ENCODE assay signal across 13 cellular contexts in the genomic region with DNA sequence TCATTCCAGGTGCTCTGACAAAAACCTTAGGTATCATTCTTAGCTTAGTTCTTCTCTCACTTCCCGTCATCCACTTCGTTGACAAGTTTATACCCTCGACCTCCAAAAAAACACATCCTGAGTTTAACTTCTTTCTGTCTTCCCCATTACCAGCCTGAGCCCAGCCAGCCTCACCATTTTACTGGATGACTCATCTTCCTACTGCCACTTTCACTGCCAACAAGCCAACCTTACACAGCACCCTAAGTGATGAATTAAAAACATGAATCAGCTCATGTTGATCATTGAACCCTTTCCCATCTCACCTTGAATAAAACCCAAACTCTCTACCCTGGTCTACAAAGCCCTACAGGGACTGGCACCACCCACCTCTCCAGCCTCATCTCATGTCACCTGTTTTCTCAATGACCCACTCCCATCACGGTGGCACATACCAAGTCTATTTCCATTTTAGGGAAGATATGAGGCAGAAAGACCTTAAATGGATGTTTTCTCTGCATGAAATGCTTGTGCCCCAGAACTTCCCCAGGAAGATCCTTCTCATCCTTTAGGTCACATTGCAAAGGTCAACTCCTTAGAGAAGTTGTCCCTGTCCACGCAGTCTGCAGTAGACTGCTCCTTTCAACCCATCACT. TPM values are rescaled to one million over a fixed set of nuclear protein-coding genes. Genes with fewer than 3 reads are reported as not detected.
DNase-seq lines count a peak whose midpoint lies in the region; ATAC-seq and TF ChIP-seq lines count a peak whose summit lies in the region.
"Had no signal": no experiment of that assay in that cellular context is flagged by ENCODE, and none has a peak within 500 bp of the region (broad histone marks: within the 10 kb centered on the region; RNA-seq: fewer than 3 reads in every experiment).

No MANE protein-coding gene starts in this region.

- H4K20me1 ChIP-seq in HCT116 (ENCODE audit: insufficient read depth), result no peaks in the 10 kb centered on the region

- CTCF ChIA-PET in HCT116 (lab: Charles Lee), result no interaction called here

- no peaks in the 10 kb centered on the region for H3K27me3 ChIP-seq in HCT116 (ENCODE audit: insufficient read depth, low read length)
- H3K27me3 ChIP-seq: right atrium auricular region had no signal

- no peak for ATAC-seq in HCT116

- no peaks in the 10 kb centered on the region for H3K4me1 ChIP-seq in HCT116 (ENCODE audit: control insufficient read depth in 1 of 2, insufficient read depth in 2 of 2, low read length in 2 of 2)
- H3K4me1 ChIP-seq: right atrium auricular region had no signal

- RAD21 ChIA-PET in HCT116 (lab: Charles Lee; ENCODE audit: low non-redundant PET in 1 of 2, low total read pairs in 2 of 2, uncharacterized antibody in 2 of 2, unreplicated experiment in 2 of 2), result no interaction called here

- H3K4me3 ChIP-seq in HCT116 (replicated peaks in 1 of 2; ENCODE audit: low read depth in 1 of 2, low read length in 2 of 2), result no peak overlapping the region
- H3K4me3 ChIP-seq: right atrium auricular region had no signal

- TF ChIP-seq RAD21 in HCT116 (IDR thresholded peaks at IDR 0.05; ENCODE audit: low read depth), result no peak

- no peaks in the 10 kb centered on the region for H3K79me2 ChIP-seq in HCT116 (ENCODE audit: insufficient read depth, low read length)

- H3K9ac ChIP-seq in HCT116 (ENCODE audit: low read length), result no peak overlapping the region

- POLR2A ChIA-PET in HCT116 (lab: Charles Lee), result no interaction called here

- no peak for TF ChIP-seq CTCF in HCT116 (IDR thresholded peaks at IDR 0.05 in 2 of 3, conservative IDR thresholded peaks at IDR 0.05 in 1 of 3; ENCODE audit: borderline replicate concordance in 1 of 3, insufficient read depth in 1 of 3, low read depth in 2 of 3, low read length in 2 of 3)

- no peak overlapping the region for H2AFZ ChIP-seq in HCT116 (ENCODE audit: low read depth, low read length, poor library complexity, severe bottlenecking)

- DNase-seq in SIG-M5 treated with dmso at 0.1 percent for 504 hours (lab: John Stamatoyannopoulos, UW; ENCODE audit: unreplicated experiment), result peak; percentile 11
- no peak for DNase-seq in SIG-M5 (lab: John Stamatoyannopoulos, UW)
- DNase-seq in HCT116 (ENCODE audit: low read depth, low spot score), result no peak
- peak; percentile 33 for DNase-seq in RPMI8226
- peak; percentile 56 for DNase-seq in kidney tubule cell (ENCODE audit: low spot score)
- DNase-seq in NCI-H2081 treated with DMSO at 0.1 percent for 48 hours (lab: John Stamatoyannopoulos, UW), result no peak
- DNase-seq in DMS153 (lab: John Stamatoyannopoulos, UW), result no peak
- no peak for DNase-seq in midbrain (lab: John Stamatoyannopoulos, UW)
- DNase-seq: NCI-H526 treated with DMSO at 0.1 percent for 48 hours; stimulated activated CD4-positive, alpha-beta T cell treated with anti-CD3 and anti-CD28 coated beads, Interleukin-15, amount 100 ng/mL, for 24 hours had no signal

- no peaks in the 10 kb centered on the region for H3K9me2 ChIP-seq in HCT116 (ENCODE audit: insufficient read depth)

- no peak overlapping the region for H3K4me2 ChIP-seq in HCT116 (ENCODE audit: low read length)

- H3K27ac ChIP-seq in HCT116 (ENCODE audit: low read depth, low read length), result no peak overlapping the region
- H3K27ac ChIP-seq: C4-2B, right atrium auricular region, RWPE1 had no signal

- TF ChIP-seq POLR2A in HCT116 (IDR thresholded peaks at IDR 0.05; ENCODE audit: borderline replicate concordance, extremely low read depth, insufficient read depth, insufficient read length), result no peak

- no peaks in the 10 kb centered on the region for H3K9me3 ChIP-seq in HCT116 (ENCODE audit: control insufficient read depth in 1 of 2, insufficient read depth in 1 of 2, low read depth in 1 of 2, low read length in 2 of 2)
- H3K9me3 ChIP-seq: right atrium auricular region had no signal

- intact Hi-C loops in HCT116 (cut with micrococcal nuclease), result no loop called here

- BruUV-seq in HCT116 (replicated peaks; lab: Mats Ljungman, UMichigan), result no TSS peak

- H3K36me3 ChIP-seq in HCT116 (ENCODE audit: control insufficient read depth in 1 of 2, insufficient read depth in 2 of 2, low read length in 2 of 2), result no peaks in the 10 kb centered on the region
- H3K36me3 ChIP-seq: right atrium auricular region had no signal

TF ChIP-seq in HCT116, 20 proteins besides CTCF, POLR2A, EP300 and RAD21:
- TF ChIP-seq FOSL1 (IDR thresholded peaks at IDR 0.05; ENCODE audit: low read depth) (0 out of 2 replicates have a peak, but pooled peaks have one; percentile 17), EGR1 (IDR thresholded peaks at IDR 0.05; ENCODE audit: low read depth) (no peak), ZNF274 (IDR thresholded peaks at IDR 0.05; ENCODE audit: low read depth, low read length) (no peak)

RNA-seq across cellular contexts. Expression of a gene that starts 9.9 kb away (rescaled TPM):
- total RNA-seq in HCT116 (2021; ENCODE audit: unreplicated experiment), result 6.1 TPM
- polyA plus RNA-seq in HCT116 (2012), result 2.5 and 3.7 TPM in 2 replicates

Comparison
In these comparisons a context has a peak if more than half of its experiments do, and no peak if none do; other contexts are left out.
1. DNase-seq: peak in SIG-M5 treated with dmso at 0.1 percent for 504 hours (single experiment), RPMI8226 (single experiment) and kidney tubule cell (single experiment); none in SIG-M5 (single experiment), HCT116 (single experiment), NCI-H2081 treated with DMSO at 0.1 percent for 48 hours (single experiment), DMS153 (single experiment) and midbrain (single experiment).